Comparison of ENCODE assay signal across 8 cellular contexts in genomic region chr11:65833297-65834030, GRCh38. TPM values are rescaled to one million over a fixed set of nuclear protein-coding genes. Genes with fewer than 3 reads are reported as not detected.
DNase-seq lines count a peak whose midpoint lies in the region; ATAC-seq and TF ChIP-seq lines count a peak whose summit lies in the region.

Gene SNX32 (plus strand): TSS chr11:65833963. CDS start chr11:65834066, 103 bp downstream.

- H3K9me3 ChIP-seq in Loucy (ENCODE audit: insufficient read depth, low read depth, low read length) = no peaks in the 10 kb centered on the region
- H3K9me3 ChIP-seq in testis = no peaks in the 10 kb centered on the region

- ATAC-seq in GM21529 (IDR thresholded peaks at IDR 0.05; ENCODE audit: unreplicated experiment) = peak; percentile 89
- ATAC-seq in Right ventricle myocardium inferior = peak; percentile 100

- H3K4me1 ChIP-seq in Loucy (ENCODE audit: insufficient read depth, low read length, poor library complexity, severe bottlenecking) = peaks cover 35% of the 10 kb centered on the region
- H3K4me1 ChIP-seq in testis = peaks cover 3% of the 10 kb centered on the region

- peak within 1 kb of the TSS; percentile 77 for H3K9ac ChIP-seq in Loucy (ENCODE audit: low read depth, low read length, poor library complexity, severe bottlenecking)

- peak within 1 kb of the TSS; percentile 3 for H3K27ac Mint-ChIP-seq in osteocyte (ENCODE audit: unreplicated experiment)

- 0 to 2% methylated on average over 55 to 61 of the region's 63 CpGs for WGBS in testis, 2 donors

- peaks cover 14% of the 10 kb centered on the region; the same call in 1 of the 2 replicates for H3K79me2 ChIP-seq in Loucy (ENCODE audit: insufficient read depth, low read length)

- in situ Hi-C loops in SK-MEL-5 (cut with HindIII; ENCODE audit: low pct_unique_long_range_greater_than_20kb, low sequenced_read_pairs) = no loop called here

- H3K4me3 Mint-ChIP-seq in osteocyte (ENCODE audit: unreplicated experiment) = no peak within 1 kb of the TSS

- peaks cover 22% of the 10 kb centered on the region for H3K27me3 Mint-ChIP-seq in osteocyte (ENCODE audit: unreplicated experiment)

- H3K4me3 ChIP-seq in Loucy (ENCODE audit: low read length, poor library complexity, severe bottlenecking) (peak within 1 kb of the TSS; percentile 80), testis (peak within 1 kb of the TSS; percentile 61 to 71)

- peak within 1 kb of the TSS; percentile 53 to 56 for H3K27ac ChIP-seq in testis

- H3K9me3 Mint-ChIP-seq in osteocyte (ENCODE audit: unreplicated experiment) = no peaks in the 10 kb centered on the region

- TF ChIP-seq POLR2A in testis (IDR thresholded peaks at IDR 0.05) = no peak

- 0 out of 2 replicates have a peak, but pooled peaks cover 2% of the 10 kb centered on the region for H3F3A ChIP-seq in Loucy (ENCODE audit: low read depth)

- H3K36me3 ChIP-seq in Loucy (ENCODE audit: insufficient read depth, low read length) = no peaks in the 10 kb centered on the region
- H3K36me3 ChIP-seq in testis (ENCODE audit: low read depth, missing control alignments) = no peaks in the 10 kb centered on the region

- no peak for TF ChIP-seq CTCF in Loucy (conservative IDR thresholded peaks at IDR 0.05; ENCODE audit: low read length)
- TF ChIP-seq CTCF in osteocyte (IDR thresholded peaks at IDR 0.05) = no peak
- no peak for TF ChIP-seq CTCF in testis (IDR thresholded peaks at IDR 0.05)

- H3K4me2 ChIP-seq in Loucy (ENCODE audit: low read depth, low read length, poor library complexity, severe bottlenecking) = peak within 1 kb of the TSS; percentile 98

- peaks cover 3% of the 10 kb centered on the region for H3K36me3 Mint-ChIP-seq in osteocyte (ENCODE audit: unreplicated experiment)

- no peaks in the 10 kb centered on the region for H4K20me1 ChIP-seq in Loucy (ENCODE audit: insufficient read depth, low read length, poor library complexity, severe bottlenecking)

- DNase-seq in DMS 273 (lab: John Stamatoyannopoulos, UW; ENCODE audit: unreplicated experiment) (peak; percentile 89), SK-MEL-5 (ENCODE audit: low read depth, low spot score) (peak; percentile 86), Right ventricle myocardium inferior (ENCODE audit: missing footprints) (peak; percentile 96), osteocyte (ENCODE audit: extremely low spot score, unreplicated experiment) (peak; percentile 98), testis (peak; percentile 97)
- peak; percentile 97 for DNase-seq in activated naive CD4-positive, alpha-beta T cell treated with anti-CD3 and anti-CD28 coated beads, Interleukin-2, amount 50 U/mL, for 16 hours

- peaks cover 6% of the 10 kb centered on the region for H3K4me1 Mint-ChIP-seq in osteocyte (ENCODE audit: unreplicated experiment)

- intact Hi-C loops in Right ventricle myocardium inferior (cut with DNase I) = no loop called here
- intact Hi-C loops in testis (cut with DNase I; ENCODE audit: low total_unique reads) = no loop called here

- no peaks in the 10 kb centered on the region for H3K9me2 ChIP-seq in Loucy (replicated peaks; ENCODE audit: low read depth, low read length)

- H2AFZ ChIP-seq in Loucy (ENCODE audit: low read length) = peak within 1 kb of the TSS; percentile 99

- H3K27me3 ChIP-seq in Loucy (ENCODE audit: insufficient read depth, low read length, poor library complexity, severe bottlenecking) (no peaks in the 10 kb centered on the region), testis (no peaks in the 10 kb centered on the region)

RNA-seq across cellular contexts. Expression of gene SNX32, which starts in this region (rescaled TPM):
- total RNA-seq in SK-MEL-5 (2014; rRNA removed; shearing (Covaris generic)) = 0.08 and 0.18 TPM in 2 replicates
- polyA plus RNA-seq in SK-MEL-5 (2015; cell fraction: cytosol; rRNA removed) = 0.10 and 0.18 TPM in 2 replicates
- polyA plus RNA-seq in SK-MEL-5 (2015; cell fraction: nucleus; rRNA removed) = 2.5 and 2.7 TPM in 2 replicates
- total RNA-seq in Right ventricle myocardium inferior = not detected
- 4.0 and 4.1 TPM in 2 replicates for total RNA-seq in osteocyte
- total RNA-seq in testis = 1 to 10 TPM; 3.2 to 4.0 TPM
- polyA plus RNA-seq in testis (ENCODE audit: insufficient read depth, low read depth, low replicate concordance) = 4.9 TPM

Comparison
In these comparisons a context has a peak if more than half of its experiments do, and no peak if none do; other contexts are left out.
1. Peak in every context shown above with its lines: DNase-seq, ATAC-seq, H3K4me3 ChIP-seq and H3K27ac ChIP-seq.
2. Peak in DNase-seq and ATAC-seq in Right ventricle myocardium inferior; RNA of the gene not detected or under 1 TPM.